8 cellular contexts compared by ENCODE assay signal in the genomic region with DNA sequence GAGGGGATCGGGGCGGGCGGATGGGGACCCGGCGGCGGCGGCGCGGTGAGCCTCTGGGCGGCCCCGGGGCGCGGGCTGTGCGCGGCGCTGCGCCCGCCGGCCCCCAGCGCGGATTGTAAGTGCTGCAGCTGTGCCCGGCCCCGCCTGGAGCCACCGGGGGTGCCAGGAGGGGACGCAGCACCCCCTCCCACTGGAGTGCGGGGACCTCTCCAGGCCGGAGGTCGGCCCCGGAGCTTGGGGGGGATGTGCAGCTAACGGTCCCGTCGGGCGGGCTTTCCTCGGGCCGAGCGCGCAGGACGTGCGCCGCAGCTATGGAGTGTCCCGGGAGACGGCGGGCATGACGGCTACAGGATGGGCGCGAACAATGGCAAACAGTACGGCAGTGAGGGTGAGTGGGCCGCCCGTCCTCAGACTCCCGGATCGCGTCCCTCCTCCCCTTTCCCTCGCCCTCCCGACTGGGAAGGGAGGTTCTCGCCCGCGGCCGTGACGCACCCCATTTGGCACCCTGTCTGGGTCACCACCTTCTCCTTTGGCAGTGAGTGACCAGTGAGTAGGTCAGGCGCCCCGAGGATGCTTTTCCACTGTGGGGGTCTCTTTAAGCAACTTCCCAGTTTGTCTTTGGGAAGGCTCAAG.
DNase-seq lines count a peak whose midpoint lies in the region; ATAC-seq and TF ChIP-seq lines count a peak whose summit lies in the region.

No MANE protein-coding gene starts in this region.

- no peak for ATAC-seq in GM21786 (IDR thresholded peaks at IDR 0.05; ENCODE audit: unreplicated experiment)

- peak overlapping the region; percentile 81 for H3K27ac ChIP-seq in substantia nigra (ENCODE audit: low read depth, low read length, poor library complexity, severe bottlenecking)

- no peak for TF ChIP-seq CTCF in cardiac fibroblast (IDR thresholded peaks at IDR 0.05; ENCODE audit: low read depth, low read length)

- H3K4me3 ChIP-seq in cardiac fibroblast (replicated peaks in 1 of 2; ENCODE audit: low read depth in 2 of 2, low read length in 2 of 2): peak overlapping the region; percentile 80 to 96

- DNase-seq in DMS53 (lab: John Stamatoyannopoulos, UW) (peak; percentile 45), DMS53 treated with DMSO at 0.1 percent for 48 hours (lab: John Stamatoyannopoulos, UW; ENCODE audit: unreplicated experiment) (no peak), cardiac fibroblast (ENCODE audit: low read depth in 2 of 2) (peak; percentile 56 to 59), kidney glomerular epithelial cell (lab: John Stamatoyannopoulos, UW) (peak; percentile 25), substantia nigra (lab: John Stamatoyannopoulos, UW) (peak in 45 of 49 donors; percentile 13 to 76 (median 49)), NCI-H2227 (lab: John Stamatoyannopoulos, UW; ENCODE audit: unreplicated experiment) (no peak), NCI-H526 treated with DMSO at 0.1 percent for 48 hours (lab: John Stamatoyannopoulos, UW) (no peak)

Comparison
In these comparisons a context has a peak if more than half of its experiments do, and no peak if none do; other contexts are left out.
1. DNase-seq: peak in DMS53 (single experiment), cardiac fibroblast (2 of 2), kidney glomerular epithelial cell (single experiment) and substantia nigra (45 of 49); none in DMS53 treated with DMSO at 0.1 percent for 48 hours (single experiment), NCI-H2227 (single experiment) and NCI-H526 treated with DMSO at 0.1 percent for 48 hours (single experiment).